Comparison of ENCODE assay signal across 13 cellular contexts in the genomic region with DNA sequence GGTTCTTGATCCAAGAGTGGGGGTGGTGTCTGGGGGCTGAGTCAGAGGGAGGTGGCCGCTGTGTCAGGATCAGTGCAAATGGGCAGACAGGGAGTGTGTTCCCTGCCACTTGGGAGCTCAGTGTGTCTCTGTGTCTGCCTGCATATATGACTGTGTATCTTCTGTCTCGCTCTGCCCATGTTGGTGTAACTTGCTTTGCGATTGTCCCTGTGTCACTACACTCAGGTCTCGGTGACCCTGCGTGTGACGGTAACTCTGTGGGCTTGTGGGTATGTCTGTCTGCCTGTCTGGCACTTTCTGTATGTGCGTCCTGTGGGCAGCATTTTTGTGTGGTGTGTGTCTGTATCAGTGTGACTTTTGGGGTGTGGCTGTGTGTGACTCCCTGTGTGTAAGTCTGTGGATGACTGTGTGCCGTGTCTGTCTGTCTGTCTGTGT. TPM values are rescaled to one million over a fixed set of nuclear protein-coding genes. Genes with fewer than 3 reads are reported as not detected.
DNase-seq lines count a peak whose midpoint lies in the region; ATAC-seq and TF ChIP-seq lines count a peak whose summit lies in the region.
"Had no signal": no experiment of that assay in that cellular context is flagged by ENCODE, and none has a peak within 500 bp of the region (broad histone marks: within the 10 kb centered on the region; RNA-seq: fewer than 3 reads in every experiment).

No MANE protein-coding gene starts in this region.

- no peak for TF ChIP-seq CTCF in SU-DHL-6 (IDR thresholded peaks at IDR 0.05; ENCODE audit: insufficient read depth, low read length, poor library complexity, severe bottlenecking)

- no peaks in the 10 kb centered on the region for H3K9me3 ChIP-seq in SU-DHL-6 (ENCODE audit: insufficient read depth, low read length)
- no peaks in the 10 kb centered on the region for H3K9me3 ChIP-seq in naive thymus-derived CD4-positive, alpha-beta T cell (ENCODE audit: control insufficient read depth in 2 of 3, low read length in 3 of 3)
- H3K9me3 ChIP-seq: ascending aorta had no signal

- DNase-seq in ELR (ENCODE audit: low read depth) (peak; percentile 52), glomerular visceral epithelial cell (ENCODE audit: extremely low spot score) (no peak), T1000 (lab: John Stamatoyannopoulos, UW) (no peak), AML-193 (lab: John Stamatoyannopoulos, UW) (no peak)
- DNase-seq in naive thymus-derived CD4-positive, alpha-beta T cell: no peak
- DNase-seq: foreskin fibroblast, KG1 had no signal

- peaks cover 54% of the 10 kb centered on the region for H3F3A ChIP-seq in SU-DHL-6 (ENCODE audit: insufficient read depth)

- no peaks in the 10 kb centered on the region for H3K27me3 ChIP-seq in SU-DHL-6 (ENCODE audit: low read length)
- peaks cover 0 to 4% of the 10 kb centered on the region in 2 donors for H3K27me3 ChIP-seq in naive thymus-derived CD4-positive, alpha-beta T cell (ENCODE audit: control insufficient read depth in 2 of 2, insufficient read depth in 2 of 2, low read length in 2 of 2)

- H3K9me2 ChIP-seq in SU-DHL-6 (replicated peaks; ENCODE audit: insufficient read depth, low read length): no peaks in the 10 kb centered on the region

- ATAC-seq in naive thymus-derived CD4-positive, alpha-beta T cell: peak; percentile 60

- no peaks in the 10 kb centered on the region for H4K20me1 ChIP-seq in SU-DHL-6 (ENCODE audit: low read depth, low read length)

- peak overlapping the region; percentile 50 for H3K4me3 ChIP-seq in SU-DHL-6 (ENCODE audit: insufficient read depth, low read length, poor library complexity, severe bottlenecking)
- no peak overlapping the region for H3K4me3 ChIP-seq in naive thymus-derived CD4-positive, alpha-beta T cell (ENCODE audit: low read length)
- H3K4me3 ChIP-seq: ascending aorta had no signal

- no peaks in the 10 kb centered on the region for H3K36me3 Mint-ChIP-seq in naive thymus-derived CD4-positive, alpha-beta T cell

- peak overlapping the region; percentile 84 for H3K4me2 ChIP-seq in SU-DHL-6 (ENCODE audit: low read depth, low read length, poor library complexity, severe bottlenecking)

- peak overlapping the region; percentile 81 for H3K9ac ChIP-seq in SU-DHL-6 (ENCODE audit: low read length)

- H3K27ac ChIP-seq in SU-DHL-6 (ENCODE audit: low read depth, low read length): peak overlapping the region; percentile 99
- no peak overlapping the region for H3K27ac ChIP-seq in naive thymus-derived CD4-positive, alpha-beta T cell (ENCODE audit: low read depth, low read length)
- H3K27ac ChIP-seq: ascending aorta had no signal

- peaks cover 35 to 52% (median 38%) of the 10 kb centered on the region in 7 donors for H3K4me1 Mint-ChIP-seq in naive thymus-derived CD4-positive, alpha-beta T cell

- intact Hi-C loops in naive thymus-derived CD4-positive, alpha-beta T cell (cut with micrococcal nuclease): no loop called here

- H2AFZ ChIP-seq in SU-DHL-6 (ENCODE audit: low read depth, low read length, severe bottlenecking): no peak overlapping the region

- H3K4me1 ChIP-seq in naive thymus-derived CD4-positive, alpha-beta T cell (ENCODE audit: control insufficient read depth in 2 of 2, insufficient read depth in 2 of 2, low read length in 2 of 2): peaks cover 18 to 26% of the 10 kb centered on the region in 2 donors

- peak overlapping the region in 3 of 10 donors; percentile 2 to 56 (median 2) for H3K4me3 Mint-ChIP-seq in naive thymus-derived CD4-positive, alpha-beta T cell
- H3K4me3 Mint-ChIP-seq: T-helper 1 cell treated with Interleukin-12 subunit alpha and Interleukin-12 subunit beta and Interleukin-4 antibody, amounts not matched to agents 30 μg/mL and 1 μg/mL, for 36 hours had no signal

- H3K27me3 Mint-ChIP-seq in naive thymus-derived CD4-positive, alpha-beta T cell: peaks cover 0 to 29% (median 1%) of the 10 kb centered on the region in 5 donors

- POLR2A ChIA-PET in naive thymus-derived CD4-positive, alpha-beta T cell (lab: Charles Lee): interaction anchor here (1.0 kb wide), 1 partner anchor 77 kb away, joined by 3 read pairs; no protein-coding TSS in a partner anchor

- no peaks in the 10 kb centered on the region for H3K36me3 ChIP-seq in SU-DHL-6 (ENCODE audit: low read length)
- no peaks in the 10 kb centered on the region for H3K36me3 ChIP-seq in naive thymus-derived CD4-positive, alpha-beta T cell (ENCODE audit: control insufficient read depth in 2 of 3, insufficient read depth in 3 of 3, low read length in 3 of 3)
- H3K36me3 ChIP-seq: ascending aorta had no signal

- peaks cover 4% of the 10 kb centered on the region; the same call in 1 of the 2 replicates for H3K79me2 ChIP-seq in SU-DHL-6 (ENCODE audit: insufficient read depth, low read length)

- CTCF ChIA-PET in naive thymus-derived CD4-positive, alpha-beta T cell (lab: Charles Lee): interaction anchor here (0.5 to 1.9 kb wide), 2 partner anchors 17 to 63 kb away, joined by 3 to 7 read pairs; no protein-coding TSS in a partner anchor

- H3K9me3 Mint-ChIP-seq in naive thymus-derived CD4-positive, alpha-beta T cell: no peaks in the 10 kb centered on the region
- H3K9me3 Mint-ChIP-seq: T-helper 1 cell treated with Interleukin-12 subunit alpha and Interleukin-12 subunit beta and Interleukin-4 antibody, amounts not matched to agents 30 μg/mL and 1 μg/mL, for 36 hours had no signal

- H3K27ac Mint-ChIP-seq in naive thymus-derived CD4-positive, alpha-beta T cell: peak overlapping the region; percentile 15 to 78 (median 57)
- H3K27ac Mint-ChIP-seq: T-helper 1 cell treated with Interleukin-12 subunit alpha and Interleukin-12 subunit beta and Interleukin-4 antibody, amounts not matched to agents 30 μg/mL and 1 μg/mL, for 36 hours had no signal

RNA-seq across cellular contexts. Expression of a gene that starts 8.2 kb away (rescaled TPM):
- total RNA-seq in naive thymus-derived CD4-positive, alpha-beta T cell: 10 to 100 TPM in 2 of 5 experiments, 1 to 10 TPM in 3; 3.0 to 15.0 (median 8.0) TPM
- polyA plus RNA-seq in naive thymus-derived CD4-positive, alpha-beta T cell: not detected
- total RNA-seq: ascending aorta, NCI-H460, urinary bladder had no signal

RNA-seq across cellular contexts. Expression of a gene that starts 22.7 kb away (rescaled TPM):
- total RNA-seq in naive thymus-derived CD4-positive, alpha-beta T cell: 10 to 100 TPM; 70.4 to 90.9 (median 78.1) TPM
- 100 to 1,000 TPM; 171 to 187 TPM for polyA plus RNA-seq in naive thymus-derived CD4-positive, alpha-beta T cell

RNA-seq across cellular contexts. Expression of a gene that starts 53.4 kb away (rescaled TPM):
- 1,000 to 10,000 TPM in 4 of 5 experiments, 100 to 1,000 TPM in 1; 662 to 1,236 (median 1,141) TPM for total RNA-seq in naive thymus-derived CD4-positive, alpha-beta T cell
- polyA plus RNA-seq in naive thymus-derived CD4-positive, alpha-beta T cell: 100 to 1,000 TPM; 184 to 367 TPM

RNA-seq across cellular contexts. Expression of a gene that starts 57.6 kb away (rescaled TPM):
- 1 to 10 TPM; 1.3 to 5.0 (median 2.9) TPM for total RNA-seq in naive thymus-derived CD4-positive, alpha-beta T cell
- polyA plus RNA-seq in naive thymus-derived CD4-positive, alpha-beta T cell: 1 to 10 TPM in 1 of 2 donors, under 1 TPM in 1; 0.54 to 2.7 TPM
- total RNA-seq: mesenteric fat pad had no signal

RNA-seq across cellular contexts. Expression of a gene that starts 59.4 kb away (rescaled TPM):
- 10 to 100 TPM in 1 of 5 experiments, 1 to 10 TPM in 4; 2.6 to 27.9 (median 2.8) TPM for total RNA-seq in naive thymus-derived CD4-positive, alpha-beta T cell
- polyA plus RNA-seq in naive thymus-derived CD4-positive, alpha-beta T cell: 10 to 100 TPM in 1 of 2 donors, 1 to 10 TPM in 1; 9.6 to 16.8 TPM
- total RNA-seq: ascending aorta, NCI-H460 had no signal
